In the genomic region with DNA sequence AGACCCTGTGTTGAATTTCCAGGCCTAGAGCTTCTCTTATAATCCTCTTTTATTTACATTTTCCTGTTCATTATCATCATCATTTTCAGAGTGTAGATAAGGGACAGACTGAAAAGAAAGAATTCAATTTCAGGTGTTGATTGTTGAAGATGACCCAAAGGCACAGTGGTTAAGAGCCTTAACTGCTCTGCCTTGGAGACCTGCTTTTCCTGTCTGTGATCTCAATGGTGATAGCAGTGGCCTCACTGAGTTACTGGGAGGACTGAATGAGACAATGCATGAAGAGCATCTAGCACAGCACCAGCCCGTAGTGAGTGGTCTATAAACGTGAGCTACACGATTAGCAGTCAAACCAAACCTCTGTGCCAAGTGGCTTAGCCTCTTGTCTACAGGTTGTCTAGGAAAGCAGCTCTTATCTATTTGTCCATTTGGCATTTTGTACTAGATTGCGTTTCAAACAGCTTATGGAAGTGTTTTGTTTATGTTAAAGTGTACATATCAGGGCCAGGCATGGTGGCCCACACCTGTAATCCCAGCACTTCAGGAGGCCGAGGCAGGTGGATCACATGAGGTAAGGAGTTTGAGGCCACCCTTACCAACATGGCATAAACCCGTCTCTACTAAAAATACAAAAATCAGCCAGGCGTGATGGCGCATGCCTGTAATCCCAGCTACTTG, we compare ENCODE assay signal across 19 cellular contexts. TPM values are rescaled to one million over a fixed set of nuclear protein-coding genes. Genes with fewer than 3 reads are reported as not detected.
DNase-seq lines count a peak whose midpoint lies in the region; ATAC-seq, FAIRE-seq and TF ChIP-seq lines count a peak whose summit lies in the region.
"Had no signal": no experiment of that assay in that cellular context is flagged by ENCODE, and none has a peak within 500 bp of the region (broad histone marks: within the 10 kb centered on the region; RNA-seq: fewer than 3 reads in every experiment).

No MANE protein-coding gene starts in this region.

- no peaks in the 10 kb centered on the region for H3K9me1 ChIP-seq in keratinocyte (ENCODE audit: control insufficient read depth, extremely low read depth, insufficient read depth, low read length)

- H2AFZ ChIP-seq in keratinocyte (ENCODE audit: control insufficient read depth, low read length), result no peak overlapping the region

- peak overlapping the region; percentile 68 for H3K27ac ChIP-seq in left ventricle myocardium inferior (replicated peaks)
- no peak overlapping the region for H3K27ac ChIP-seq in keratinocyte (ENCODE audit: control insufficient read depth, insufficient read depth, low read length)
- H3K27ac ChIP-seq in skeletal muscle tissue (ENCODE audit: low read depth, low read length), result peak overlapping the region; percentile 71
- H3K27ac ChIP-seq: HL-60, SJSA1 had no signal

- TF ChIP-seq CTCF in left ventricle myocardium inferior (IDR thresholded peaks at IDR 0.05; ENCODE audit: borderline replicate concordance) (no peak), keratinocyte (optimal IDR thresholded peaks at IDR 0.05 in 1 of 3, IDR thresholded peaks at IDR 0.05 in 1 of 3, conservative IDR thresholded peaks at IDR 0.05 in 1 of 3; ENCODE audit: extremely low read depth in 1 of 3, insufficient read depth in 2 of 3, low read length in 3 of 3) (no peak)

- H3K9me3 ChIP-seq in left ventricle myocardium inferior (replicated peaks), result no peaks in the 10 kb centered on the region
- no peaks in the 10 kb centered on the region for H3K9me3 ChIP-seq in keratinocyte (ENCODE audit: control insufficient read depth, low read depth, low read length)
- no peaks in the 10 kb centered on the region for H3K9me3 ChIP-seq in skeletal muscle tissue (ENCODE audit: control insufficient read depth in 3 of 3, low read length in 3 of 3)
- H3K9me3 ChIP-seq: SJSA1 had no signal

- H3K4me1 ChIP-seq in left ventricle myocardium inferior (peaks cover 24% of the 10 kb centered on the region), keratinocyte (ENCODE audit: control insufficient read depth, extremely low read depth, insufficient read depth, low read length) (no peaks in the 10 kb centered on the region), skeletal muscle tissue (ENCODE audit: control insufficient read depth in 3 of 3, insufficient read depth in 3 of 3, low read length in 3 of 3) (peaks cover 25 to 45% (median 42%) of the 10 kb centered on the region in 3 donors)
- H3K4me1 ChIP-seq: SJSA1 had no signal

- H3K4me3 ChIP-seq in left ventricle myocardium inferior (no peak overlapping the region), keratinocyte (ENCODE audit: control insufficient read depth in 2 of 3, extremely low read depth in 1 of 3, insufficient read depth in 2 of 3, low read depth in 1 of 3, low read length in 3 of 3) (no peak overlapping the region), skeletal muscle tissue (ENCODE audit: low read length in 3 of 3) (no peak overlapping the region)
- H3K4me3 ChIP-seq: SJSA1 had no signal

- FAIRE-seq in keratinocyte (lab: Jason Lieb, UNC), result peak; percentile 9

- no peak overlapping the region for H3K4me2 ChIP-seq in keratinocyte (ENCODE audit: control insufficient read depth, extremely low read depth, insufficient read depth, low read depth, low read length)

- no peaks in the 10 kb centered on the region for H4K20me1 ChIP-seq in keratinocyte (ENCODE audit: control insufficient read depth, extremely low read depth, insufficient read depth, low read length)

- no peak for ATAC-seq in Right ventricle myocardium inferior
- no peak for ATAC-seq in GM19035 (IDR thresholded peaks at IDR 0.05; ENCODE audit: unreplicated experiment)
- ATAC-seq in activated CD4-positive, CD25-positive, alpha-beta regulatory T cell treated with anti-CD3 and anti-CD28 coated beads, Interleukin-2, amount 50 U/mL, for 24 hours, result no peak

- H3K9ac ChIP-seq in keratinocyte (ENCODE audit: control insufficient read depth, extremely low read depth, insufficient read depth, low read length), result no peak overlapping the region
- peak overlapping the region in 1 of 3 donors; percentile 4 for H3K9ac ChIP-seq in skeletal muscle tissue (ENCODE audit: low read depth in 1 of 3, low read length in 3 of 3)

- dilution Hi-C loops in keratinocyte (cut with MboI; ENCODE audit: extremely low pct_ligation_motif_present, low sequenced_read_pairs), result no loop called here

- H3K27me3 ChIP-seq in left ventricle myocardium inferior (ENCODE audit: low read depth) (no peaks in the 10 kb centered on the region), keratinocyte (ENCODE audit: control insufficient read depth, extremely low read depth, insufficient read depth, low read length) (no peaks in the 10 kb centered on the region), skeletal muscle tissue (ENCODE audit: control insufficient read depth in 3 of 3, insufficient read depth in 3 of 3, low read length in 3 of 3) (no peaks in the 10 kb centered on the region)
- H3K27me3 ChIP-seq: SJSA1 had no signal

- no peaks in the 10 kb centered on the region for H3K79me2 ChIP-seq in keratinocyte (ENCODE audit: control insufficient read depth, insufficient read depth, low read length)

- DNase-seq in left ventricle myocardium inferior (no peak), Right ventricle myocardium inferior (ENCODE audit: missing footprints) (no peak), SK-N-DZ (ENCODE audit: low spot score) (peak; percentile 5), keratinocyte (ENCODE audit: low read depth, low spot score) (no peak), nucleus accumbens (lab: John Stamatoyannopoulos, UW) (no peak)
- DNase-seq: ACHN, C1 segment of cervical spinal cord, GF-D8, H9, NCI-H1417 treated with DMSO at 0.1 percent for 48 hours, NCI-H2081 treated with DMSO at 0.1 percent for 48 hours, NCI-H524, NCI-H82, RPMI8226 had no signal

- intact Hi-C loops in left ventricle myocardium inferior (cut with micrococcal nuclease), result no loop called here
- intact Hi-C loops in Right ventricle myocardium inferior (cut with DNase I), result loop anchor here (5.0 kb wide), 1 partner anchor 43 kb away; the partner anchor contains the start of gene SETD7

- H3K36me3 ChIP-seq in left ventricle myocardium inferior (peaks cover 68% of the 10 kb centered on the region), keratinocyte (ENCODE audit: control insufficient read depth in 2 of 2, extremely low read depth in 1 of 2, insufficient read depth in 2 of 2, low read length in 2 of 2) (peaks cover 24 to 28% of the 10 kb centered on the region in 2 experiments), skeletal muscle tissue (ENCODE audit: control insufficient read depth in 3 of 3, insufficient read depth in 3 of 3, low read length in 3 of 3) (peaks cover 17 to 29% (median 18%) of the 10 kb centered on the region in 3 donors)

RNA-seq across cellular contexts. Expression of gene SETD7, which starts 41.5 kb away (rescaled TPM):
- total RNA-seq in left ventricle myocardium inferior, result 50.7 TPM
- total RNA-seq in Right ventricle myocardium inferior, result 52.2 TPM
- 14.1 and 18.1 TPM in 2 replicates for polyA plus RNA-seq in SK-N-DZ (2014; cell fraction: cytosol; rRNA removed)
- polyA plus RNA-seq in SK-N-DZ (2014; cell fraction: nucleus; rRNA removed), result 7.2 and 11.1 TPM in 2 replicates
- 14.2 to 18.8 TPM (median 15.8 TPM) in 3 replicates for polyA plus RNA-seq in keratinocyte
- 18.6 TPM for polyA plus RNA-seq in keratinocyte (2011; ENCODE audit: low read depth)
- polyA plus RNA-seq in keratinocyte (2011; cell fraction: cytosol; rRNA removed), result 18.3 and 27.8 TPM in 2 replicates
- polyA plus RNA-seq in keratinocyte (2011; cell fraction: nucleus; rRNA removed), result 18.4 and 20.6 TPM in 2 replicates
- polyA plus RNA-seq in keratinocyte (2012; ENCODE audit: low replicate concordance), result 24.4 TPM in 2 replicates
- polyA minus RNA-seq in keratinocyte, result 30.1 to 35.8 TPM (median 35.1 TPM) in 3 replicates
- 25.7 TPM for polyA minus RNA-seq in keratinocyte (2011; cell fraction: cytosol; rRNA and poly(A)+ RNA removed)
- polyA minus RNA-seq in keratinocyte (2011; cell fraction: nucleus; rRNA and poly(A)+ RNA removed), result 17.6 and 35.6 TPM in 2 replicates
- 59.0 TPM for total RNA-seq in skeletal muscle tissue
